8 cellular contexts compared by ENCODE assay signal in the genomic region with DNA sequence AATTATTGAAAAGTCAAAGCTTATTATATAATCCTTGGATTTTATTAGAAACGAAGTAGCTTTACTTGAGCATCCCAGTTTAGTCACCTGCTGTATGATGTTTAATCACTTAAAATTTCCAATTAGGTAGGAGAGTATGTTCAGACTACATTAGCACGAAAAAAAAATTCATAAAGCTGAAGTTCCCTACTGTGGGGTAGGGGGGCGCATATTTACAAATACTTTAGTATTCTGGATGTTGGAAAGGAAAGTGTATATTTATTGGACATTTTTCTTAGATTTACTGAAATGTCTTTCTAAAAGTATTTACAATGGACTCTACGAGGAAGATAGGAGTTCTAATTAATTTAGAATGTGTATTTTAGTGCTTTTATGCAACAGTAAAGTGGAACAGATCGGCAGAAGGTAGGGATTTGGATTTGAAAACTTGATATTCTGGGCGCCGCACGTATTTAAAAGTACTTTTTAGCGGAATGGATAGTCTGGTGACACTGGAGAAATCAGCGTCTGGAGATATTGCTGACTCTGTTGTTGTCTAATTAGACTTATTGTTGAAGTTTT. TPM values are rescaled to one million over a fixed set of nuclear protein-coding genes. Genes with fewer than 3 reads are reported as not detected.
A peak's percentile ranks its signal among the peaks of the same experiment; 100 is the strongest.
DNase-seq lines count a peak whose midpoint lies in the region; ATAC-seq lines count a peak whose summit lies in the region.

No MANE protein-coding gene starts in this region.

- H2BK5ac ChIP-seq in mesenchymal stem cell (ENCODE audit: low read depth, low read length, poor library complexity, severe bottlenecking), result no peak overlapping the region

- peak overlapping the region; percentile 38 for H3K4me2 ChIP-seq in mesenchymal stem cell (ENCODE audit: low read length, poor library complexity, severe bottlenecking)

- peak overlapping the region; percentile 77; the same call in 1 of the 2 replicates for H3K9ac ChIP-seq in ES-I3 (ENCODE audit: low read depth, low read length)
- H3K9ac ChIP-seq in adipocyte (ENCODE audit: low read length), result peak overlapping the region; percentile 95
- peak overlapping the region; percentile 92 for H3K9ac ChIP-seq in mesenchymal stem cell (ENCODE audit: low read length)

- ATAC-seq in HG02973 (IDR thresholded peaks at IDR 0.05; ENCODE audit: unreplicated experiment), result no peak
- no peak for ATAC-seq in HG03175 (IDR thresholded peaks at IDR 0.05; ENCODE audit: unreplicated experiment)
- ATAC-seq in GM21723 (IDR thresholded peaks at IDR 0.05; ENCODE audit: unreplicated experiment), result no peak

- no peak overlapping the region for H4K8ac ChIP-seq in mesenchymal stem cell (ENCODE audit: low read length)

- 77% methylated on average over 7 of the region's 10 CpGs for WGBS in mesenchymal stem cell

- no peak overlapping the region for H3K27ac ChIP-seq in mesenchymal stem cell (ENCODE audit: low read length, poor library complexity, severe bottlenecking)

- no peak overlapping the region for H3K18ac ChIP-seq in mesenchymal stem cell (ENCODE audit: low read depth in 1 of 2, low read length in 2 of 2)

- no peak overlapping the region for H2BK15ac ChIP-seq in mesenchymal stem cell (ENCODE audit: low read depth, poor library complexity, severe bottlenecking)

- H3K79me1 ChIP-seq in mesenchymal stem cell (replicated peaks; ENCODE audit: low read length, poor library complexity, severe bottlenecking), result peaks cover 3% of the 10 kb centered on the region

- DNase-seq in Kasumi-1 (lab: John Stamatoyannopoulos, UW) (peak; percentile 4 to 52), adipocyte (ENCODE audit: low read depth) (peak; percentile 46), mesenchymal stem cell (peak; percentile 26), NCI-H2227 treated with DMSO at 0.1 percent for 48 hours (lab: John Stamatoyannopoulos, UW) (no peak)

- H2AK5ac ChIP-seq in mesenchymal stem cell (ENCODE audit: low read length, severe bottlenecking), result no peak overlapping the region

- no peak overlapping the region for H3K4ac ChIP-seq in mesenchymal stem cell (ENCODE audit: low read depth in 1 of 2, low read length in 2 of 2)

- no peak overlapping the region for H2BK12ac ChIP-seq in mesenchymal stem cell (ENCODE audit: low read length in 2 of 2)

- H3K27me3 ChIP-seq in adipocyte (replicated peaks; ENCODE audit: control insufficient read depth, insufficient read depth, low read length), result no peaks in the 10 kb centered on the region
- H3K27me3 ChIP-seq in mesenchymal stem cell (ENCODE audit: control insufficient read depth in 1 of 2, insufficient read depth in 1 of 2, low read length in 2 of 2), result no peaks in the 10 kb centered on the region

- no peaks in the 10 kb centered on the region; the same call in 1 of the 2 replicates for H3K4me1 ChIP-seq in ES-I3 (ENCODE audit: insufficient read depth, low read length)
- peaks cover 16% of the 10 kb centered on the region for H3K4me1 ChIP-seq in adipocyte (ENCODE audit: control insufficient read depth, insufficient read depth, low read length)
- H3K4me1 ChIP-seq in mesenchymal stem cell (ENCODE audit: control insufficient read depth, insufficient read depth, low read depth, low read length), result no peaks in the 10 kb centered on the region

- H2AFZ ChIP-seq in mesenchymal stem cell (ENCODE audit: low read depth, low read length), result no peak overlapping the region

- H3K36me3 ChIP-seq in ES-I3 (ENCODE audit: insufficient read depth, low read length) (no peaks in the 10 kb centered on the region), adipocyte (ENCODE audit: control insufficient read depth, insufficient read depth, low read length, severe bottlenecking) (no peaks in the 10 kb centered on the region), mesenchymal stem cell (ENCODE audit: control insufficient read depth in 1 of 2, insufficient read depth in 2 of 2, low read depth in 1 of 2, low read length in 2 of 2) (no peaks in the 10 kb centered on the region)

- H3K4me3 ChIP-seq in adipocyte (ENCODE audit: low read length) (peak overlapping the region; percentile 93), mesenchymal stem cell (ENCODE audit: insufficient read depth in 1 of 2, low read depth in 1 of 2, low read length in 2 of 2) (peak overlapping the region in 1 of 2 experiments; percentile 95)

- no peak overlapping the region for H2BK120ac ChIP-seq in mesenchymal stem cell (ENCODE audit: low read depth, low read length)

- no peak overlapping the region for H3K23ac ChIP-seq in mesenchymal stem cell (ENCODE audit: low read length in 2 of 2)

- no peak overlapping the region for H4K91ac ChIP-seq in mesenchymal stem cell (ENCODE audit: low read length)

- no peaks in the 10 kb centered on the region for H3K9me3 ChIP-seq in ES-I3 (ENCODE audit: control insufficient read depth, insufficient read depth, low read length)
- H3K9me3 ChIP-seq in adipocyte (ENCODE audit: control insufficient read depth, low read length), result no peaks in the 10 kb centered on the region
- H3K9me3 ChIP-seq in mesenchymal stem cell (ENCODE audit: control insufficient read depth, low read length), result no peaks in the 10 kb centered on the region

- H3K14ac ChIP-seq in mesenchymal stem cell (ENCODE audit: low read length in 2 of 2), result no peak overlapping the region

RNA-seq across cellular contexts. Expression of a gene that starts 1.9 kb away (rescaled TPM):
- polyA plus RNA-seq in mesenchymal stem cell (2013, experiment 1 of 2), result 27.5 TPM
- polyA plus RNA-seq in mesenchymal stem cell (2013, experiment 2 of 2), result 28.0 TPM

RNA-seq across cellular contexts. Expression of a gene that starts 33.7 kb away (rescaled TPM):
- polyA plus RNA-seq in mesenchymal stem cell (2013, experiment 1 of 2), result 34.1 TPM
- polyA plus RNA-seq in mesenchymal stem cell (2013, experiment 2 of 2), result 37.0 TPM
